24 cellular contexts compared by ENCODE assay signal in the genomic region with DNA sequence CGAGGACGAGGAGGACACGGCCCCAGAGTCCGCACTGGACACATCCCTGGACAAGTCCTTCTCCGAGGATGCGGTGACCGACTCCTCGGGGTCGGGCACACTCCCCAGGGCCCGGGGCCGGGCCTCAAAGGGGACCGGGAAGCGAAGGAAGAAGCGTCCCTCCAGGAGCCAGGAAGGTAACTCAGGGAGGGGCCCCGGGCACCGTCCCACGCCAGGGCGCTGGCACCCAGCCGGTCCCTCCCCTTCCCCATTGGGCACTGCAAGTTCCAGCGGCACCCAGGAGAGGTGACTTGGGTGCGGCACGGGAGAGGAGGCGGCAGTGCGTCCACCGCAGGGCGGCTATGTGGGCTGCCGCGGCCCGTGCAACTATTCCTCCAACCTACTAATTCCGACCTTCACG.
"Had no signal": no experiment of that assay in that cellular context is flagged by ENCODE, and none has a peak within 500 bp of the region (broad histone marks: within the 10 kb centered on the region; RNA-seq: fewer than 3 reads in every experiment).

No MANE protein-coding gene starts in this region.

- H3K4me2 ChIP-seq: neural progenitor cell had no signal

- H3K36me3 ChIP-seq: neural progenitor cell, ovary had no signal

- H3K4me3 ChIP-seq: left lung, lower lobe of right lung, neural progenitor cell, ovary, right atrium auricular region, skin epidermis, suprapubic skin, thoracic aorta, tibial artery, upper lobe of right lung had no signal

- H3K27ac ChIP-seq: left lung, lower lobe of right lung, neural progenitor cell, ovary, right atrium auricular region, skin epidermis, suprapubic skin, thoracic aorta, tibial artery, upper lobe of right lung had no signal

- ATAC-seq: left colon; left lung; lower lobe of right lung; natural killer cell; sciatic nerve; stimulated activated effector memory CD8-positive, alpha-beta T cell treated with anti-CD3 and anti-CD28 coated beads, Interleukin-12 subunit alpha, Interleukin-12 subunit beta, amount 100 ng/mL, for 72 hours; upper lobe of right lung had no signal

- H3K4me1 ChIP-seq: left lung, lower lobe of right lung, neural progenitor cell, tibial artery, upper lobe of right lung had no signal

- H3K27me3 ChIP-seq: left lung, neural progenitor cell, ovary, right atrium auricular region, suprapubic skin, tibial artery, upper lobe of right lung had no signal

- H3K9me3 ChIP-seq: left lung, lower lobe of right lung, ovary, right atrium auricular region, suprapubic skin, thoracic aorta, tibial artery, upper lobe of right lung had no signal

- H3K9ac ChIP-seq: neural progenitor cell had no signal

- H2AFZ ChIP-seq: neural progenitor cell had no signal

- DNase-seq: hypothalamus; immature natural killer cell; kidney; left colon; left lung; lower lobe of right lung; mammary epithelial cell; mesenchymal stem cell; naive B cell; natural killer cell; nephron progenitor cell; ovary; stimulated activated CD4-positive, alpha-beta T cell treated with anti-CD3 and anti-CD28 coated beads, Interleukin-12 subunit alpha, Interleukin-12 subunit beta, amount 100 ng/mL, for 4 hours; stimulated activated CD4-positive, alpha-beta T cell treated with anti-CD3 and anti-CD28 coated beads, Interleukin-4, amount 100 ng/mL, for 24 hours; stimulated activated naive CD4-positive, alpha-beta T cell; tibial artery; upper lobe of right lung had no signal
